In genomic region chr11:121722431-121723256, GRCh38 we compare ENCODE assay signal across 9 cellular contexts.
A peak's percentile ranks its signal among the peaks of the same experiment; 100 is the strongest.
DNase-seq lines count a peak whose midpoint lies in the region; ATAC-seq and TF ChIP-seq lines count a peak whose summit lies in the region.
"Had no signal": no experiment of that assay in that cellular context is flagged by ENCODE, and none has a peak within 500 bp of the region (broad histone marks: within the 10 kb centered on the region; RNA-seq: fewer than 3 reads in every experiment).

No MANE protein-coding gene starts in this region.

- DNase-seq in activated CD4-positive, alpha-beta T cell treated with anti-CD3 and anti-CD28 coated beads for 36 hours: peak; percentile 26
- DNase-seq in activated CD4-positive, alpha-beta T cell treated with anti-CD3 and anti-CD28 coated beads for 1 hour: no peak
- DNase-seq in SHP77 (lab: John Stamatoyannopoulos, UW) (peak; percentile 41 to 79), foreskin fibroblast (peak; percentile 78 to 93), uterus (peak; percentile 74 to 85), HEK293T (ENCODE audit: extremely low spot score) (no peak)

- H3K9me3 ChIP-seq in muscle layer of duodenum (ENCODE audit: control insufficient read depth in 1 of 2, low read length in 2 of 2) (no peaks in the 10 kb centered on the region), uterus (no peaks in the 10 kb centered on the region)

- ATAC-seq in activated CD4-positive, alpha-beta T cell treated with anti-CD3 and anti-CD28 coated beads for 36 hours: peak; percentile 30
- no peak for ATAC-seq in GM18519 (IDR thresholded peaks at IDR 0.05; ENCODE audit: low FRiP score, unreplicated experiment)

- H3K27me3 ChIP-seq in muscle layer of duodenum (ENCODE audit: low read depth, low read length) (no peaks in the 10 kb centered on the region), uterus (no peaks in the 10 kb centered on the region)

- H3K27me3 Mint-ChIP-seq in activated CD4-positive, alpha-beta T cell treated with anti-CD3 and anti-CD28 coated beads for 36 hours: peaks cover 25% of the 10 kb centered on the region

- H3K9me3 Mint-ChIP-seq in activated CD4-positive, alpha-beta T cell treated with anti-CD3 and anti-CD28 coated beads for 36 hours (ENCODE audit: low read depth): no peaks in the 10 kb centered on the region

- intact Hi-C loops in activated CD4-positive, alpha-beta T cell treated with anti-CD3 and anti-CD28 coated beads for 36 hours (cut with DNase I, micrococcal nuclease): no loop called here
- intact Hi-C loops in uterus (cut with DNase I; ENCODE audit: low total_unique reads): no loop called here

- H3K4me1 Mint-ChIP-seq in activated CD4-positive, alpha-beta T cell treated with anti-CD3 and anti-CD28 coated beads for 36 hours: peaks cover 4% of the 10 kb centered on the region

- H3K27ac Mint-ChIP-seq in activated CD4-positive, alpha-beta T cell treated with anti-CD3 and anti-CD28 coated beads for 36 hours: no peak overlapping the region

- peaks cover 0 to 3% of the 10 kb centered on the region in 2 donors for H3K36me3 ChIP-seq in muscle layer of duodenum (ENCODE audit: control insufficient read depth in 1 of 2, insufficient read depth in 2 of 2, low read length in 2 of 2)
- no peaks in the 10 kb centered on the region for H3K36me3 ChIP-seq in uterus

- no peak overlapping the region for H3K4me3 Mint-ChIP-seq in activated CD4-positive, alpha-beta T cell treated with anti-CD3 and anti-CD28 coated beads for 36 hours

- H3K36me3 Mint-ChIP-seq in activated CD4-positive, alpha-beta T cell treated with anti-CD3 and anti-CD28 coated beads for 36 hours (ENCODE audit: low read depth): no peaks in the 10 kb centered on the region

- TF ChIP-seq CTCF in foreskin fibroblast (IDR thresholded peaks at IDR 0.05; ENCODE audit: low read depth, low read length) (no peak), uterus (IDR thresholded peaks at IDR 0.05) (peak in 1 of 4 experiments; percentile 6)

- CTCF ChIA-PET in activated CD4-positive, alpha-beta T cell treated with anti-CD3 and anti-CD28 coated beads for 36 hours (lab: Charles Lee): no interaction called here
- CTCF ChIA-PET in HEK293T (lab: Yijun Ruan, JAX): no interaction called here

- H3K4me1 ChIP-seq in muscle layer of duodenum (ENCODE audit: control insufficient read depth in 1 of 2, insufficient read depth in 2 of 2, low read length in 2 of 2) (no peaks in the 10 kb centered on the region), uterus (no peaks in the 10 kb centered on the region)

- H3K27ac ChIP-seq in muscle layer of duodenum (ENCODE audit: low read length): peak overlapping the region; percentile 88
- peak overlapping the region; percentile 78 to 86 for H3K27ac ChIP-seq in uterus
- H3K27ac ChIP-seq: 22Rv1 had no signal

- TF ChIP-seq POLR2A in uterus (IDR thresholded peaks at IDR 0.05): peak; percentile 7 to 38

- POLR2A ChIA-PET in activated CD4-positive, alpha-beta T cell treated with anti-CD3 and anti-CD28 coated beads for 36 hours (lab: Charles Lee): no interaction called here
- POLR2A ChIA-PET in HEK293T (lab: Yijun Ruan, JAX): no interaction called here

- peak overlapping the region; percentile 47 to 62 for H3K4me3 ChIP-seq in foreskin fibroblast (ENCODE audit: low read depth in 1 of 2, low read length in 2 of 2)
- peak overlapping the region; percentile 47 to 66 for H3K4me3 ChIP-seq in muscle layer of duodenum (ENCODE audit: low read depth in 1 of 2, low read length in 2 of 2)
- peak overlapping the region; percentile 41 to 44 for H3K4me3 ChIP-seq in uterus

TF ChIP-seq in HEK293T, 16 proteins besides CTCF, POLR2A, EP300 and RAD21:
- TF ChIP-seq LEF1 (IDR thresholded peaks at IDR 0.05; ENCODE audit: borderline replicate concordance): no peak
- TF ChIP-seq HDGF (IDR thresholded peaks at IDR 0.05; ENCODE audit: borderline replicate concordance): no peak
- TF ChIP-seq BHLHE40 (IDR thresholded peaks at IDR 0.05; ENCODE audit: borderline replicate concordance): no peak
- TF ChIP-seq FOXA1 (IDR thresholded peaks at IDR 0.05): no peak
- TF ChIP-seq SUZ12 (IDR thresholded peaks at IDR 0.05): no peak
- TF ChIP-seq PKNOX1 (IDR thresholded peaks at IDR 0.05): no peak
- no peak for TF ChIP-seq CTBP1 (IDR thresholded peaks at IDR 0.05; ENCODE audit: borderline replicate concordance)
- no peak for TF ChIP-seq FOXM1 (IDR thresholded peaks at IDR 0.05; ENCODE audit: borderline replicate concordance)
- no peak for TF ChIP-seq TARDBP (IDR thresholded peaks at IDR 0.05)
- no peak for TF ChIP-seq ELF4 (IDR thresholded peaks at IDR 0.05)
- no peak for TF ChIP-seq FOXK2 (IDR thresholded peaks at IDR 0.05)
- TF ChIP-seq SP1 (IDR thresholded peaks at IDR 0.05): no peak
- no peak for TF ChIP-seq L3MBTL2 (conservative IDR thresholded peaks at IDR 0.05)
- no peak for TF ChIP-seq NFRKB (IDR thresholded peaks at IDR 0.05)
- no peak for TF ChIP-seq ARNT (IDR thresholded peaks at IDR 0.05)
- no peak for TF ChIP-seq ZNF384 (IDR thresholded peaks at IDR 0.05)

Comparison
In these comparisons a context has a peak if more than half of its experiments do, and no peak if none do; other contexts are left out.
1. DNase-seq: peak in activated CD4-positive, alpha-beta T cell treated with anti-CD3 and anti-CD28 coated beads for 36 hours (single experiment), SHP77 (2 of 2), foreskin fibroblast (2 of 2) and uterus (2 of 2); none in activated CD4-positive, alpha-beta T cell treated with anti-CD3 and anti-CD28 coated beads for 1 hour (single experiment) and HEK293T (single experiment).
2. Peak in every context shown above with its lines, with median percentiles within 50 percentile points of each other: H3K4me3 ChIP-seq.